Comparison of ENCODE assay signal across 34 cellular contexts in the genomic region with DNA sequence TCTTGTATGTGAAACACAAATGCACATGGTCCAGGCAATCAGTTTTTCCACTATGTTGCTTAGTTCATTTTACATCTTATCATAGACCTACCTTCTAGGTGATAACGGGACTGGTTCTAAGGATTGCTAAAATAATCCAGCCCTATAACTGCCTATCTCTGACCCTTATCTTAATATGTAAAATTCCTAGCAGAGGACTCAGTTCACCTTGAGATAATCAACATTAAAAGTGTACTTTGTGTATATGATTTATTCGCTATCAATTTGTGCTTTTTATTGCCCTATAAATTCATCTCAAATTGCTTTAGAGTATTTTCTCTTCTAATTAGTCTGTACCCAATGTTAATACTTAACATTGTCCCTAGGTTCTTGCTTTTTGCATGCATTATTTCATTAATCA.
DNase-seq lines count a peak whose midpoint lies in the region; ATAC-seq, FAIRE-seq and TF ChIP-seq lines count a peak whose summit lies in the region.
"Had no signal": no experiment of that assay in that cellular context is flagged by ENCODE, and none has a peak within 500 bp of the region (broad histone marks: within the 10 kb centered on the region; RNA-seq: fewer than 3 reads in every experiment).

No MANE protein-coding gene starts in this region.

- ATAC-seq in gastroesophageal sphincter (peak; percentile 5), HG02759 (IDR thresholded peaks at IDR 0.05; ENCODE audit: unreplicated experiment) (no peak)
- ATAC-seq: A549; CD8-positive, alpha-beta T cell had no signal

- no peaks in the 10 kb centered on the region for H3K36me3 ChIP-seq in breast epithelium
- no peaks in the 10 kb centered on the region for H3K36me3 ChIP-seq in gastroesophageal sphincter
- no peaks in the 10 kb centered on the region for H3K36me3 ChIP-seq in small intestine (ENCODE audit: control insufficient read depth in 2 of 2, insufficient read depth in 2 of 2, low read length in 2 of 2)
- H3K36me3 ChIP-seq: BE2C; BLaER1; BLaER1 treated with 17β-estradiol and CSF1 and Interleukin-3, amounts not matched to agents 10 nM and 100 nM had no signal

- DNase-seq in MCF 10A (ENCODE audit: unreplicated experiment) = no peak
- no peak for DNase-seq in breast epithelium (ENCODE audit: low spot score in 2 of 2)
- peak; percentile 92 for DNase-seq in small intestine
- DNase-seq in iPS-NIHi7 (ENCODE audit: extremely low spot score) = no peak
- DNase-seq: 8988T; ACHN; AML-193; BE2C; C1 segment of cervical spinal cord; Caco-2; Calu3; CD4-positive, alpha-beta memory T cell; CD4-positive, alpha-beta T cell; CD4-positive, CD25-positive, alpha-beta regulatory T cell; CD8-positive, alpha-beta memory T cell; CD8-positive, alpha-beta T cell; COR-L47; DMS153; DMS53; DMS79; DMS79 treated with DMSO at 0.1 percent for 48 hours; DND-41; EL had no signal

- TF ChIP-seq EP300 in gastroesophageal sphincter (IDR thresholded peaks at IDR 0.05) = no peak

- FAIRE-seq in small intestine (lab: Jason Lieb, UNC) = peak; percentile 87
- FAIRE-seq: A204.1, A549, D721Med had no signal

- H3K27ac ChIP-seq in breast epithelium (no peak overlapping the region), gastroesophageal sphincter (no peak overlapping the region), small intestine (ENCODE audit: low read depth in 1 of 2, low read length in 1 of 2) (no peak overlapping the region)
- H3K27ac ChIP-seq: 22Rv1; A549; BLaER1; BLaER1 treated with 17β-estradiol and CSF1 and Interleukin-3, amounts not matched to agents 10 nM and 100 nM; C4-2B had no signal

- no TSS peak for BruUV-seq in MCF 10A (replicated peaks; lab: Mats Ljungman, UMichigan)

- no peak overlapping the region for H3K27ac Mint-ChIP-seq in MCF 10A (ENCODE audit: low read depth, unreplicated experiment)
- H3K27ac Mint-ChIP-seq: B cell; CD14-positive monocyte; CD4-positive, alpha-beta memory T cell; CD4-positive, alpha-beta T cell; CD4-positive, CD25-positive, alpha-beta regulatory T cell; CD8-positive, alpha-beta memory T cell; CD8-positive, alpha-beta T cell had no signal

- peak overlapping the region; percentile 0 for H3K4me3 Mint-ChIP-seq in MCF 10A (ENCODE audit: unreplicated experiment)
- H3K4me3 Mint-ChIP-seq: B cell; CD14-positive monocyte; CD4-positive, alpha-beta memory T cell; CD4-positive, alpha-beta T cell; CD4-positive, CD25-positive, alpha-beta regulatory T cell; CD8-positive, alpha-beta memory T cell; CD8-positive, alpha-beta T cell had no signal

- H3K4me3 ChIP-seq in breast epithelium (no peak overlapping the region), gastroesophageal sphincter (no peak overlapping the region), small intestine (ENCODE audit: low read depth in 1 of 2, low read length in 2 of 2) (no peak overlapping the region)
- H3K4me3 ChIP-seq: A549; BLaER1; BLaER1 treated with 17β-estradiol and CSF1 and Interleukin-3, amounts not matched to agents 10 nM and 100 nM had no signal

- no peaks in the 10 kb centered on the region for H3K36me3 Mint-ChIP-seq in MCF 10A (ENCODE audit: insufficient read depth, unreplicated experiment)
- H3K36me3 Mint-ChIP-seq: CD14-positive monocyte; CD4-positive, alpha-beta memory T cell; CD4-positive, CD25-positive, alpha-beta regulatory T cell; CD8-positive, alpha-beta memory T cell; CD8-positive, alpha-beta T cell had no signal

- CTCF ChIA-PET in MCF 10A (lab: Yijun Ruan, JAX) = no interaction called here

- TF ChIP-seq CTCF in MCF 10A (IDR thresholded peaks at IDR 0.05; ENCODE audit: unreplicated experiment) = no peak
- no peak for TF ChIP-seq CTCF in breast epithelium (IDR thresholded peaks at IDR 0.05)
- TF ChIP-seq CTCF in gastroesophageal sphincter (IDR thresholded peaks at IDR 0.05) = no peak

- H3K4me1 ChIP-seq in breast epithelium = no peaks in the 10 kb centered on the region
- H3K4me1 ChIP-seq in gastroesophageal sphincter = no peaks in the 10 kb centered on the region
- H3K4me1 ChIP-seq in small intestine (ENCODE audit: control insufficient read depth in 2 of 2, insufficient read depth in 1 of 2, low read depth in 1 of 2, low read length in 1 of 2) = no peaks in the 10 kb centered on the region
- H3K4me1 ChIP-seq: A549; BE2C; BLaER1; BLaER1 treated with 17β-estradiol and CSF1 and Interleukin-3, amounts not matched to agents 10 nM and 100 nM; Caco-2 had no signal

- H3K9me3 Mint-ChIP-seq in MCF 10A (ENCODE audit: unreplicated experiment) = peaks cover 10% of the 10 kb centered on the region

- TF ChIP-seq POLR2A in breast epithelium (IDR thresholded peaks at IDR 0.05) (no peak), gastroesophageal sphincter (IDR thresholded peaks at IDR 0.05) (no peak)

- no peaks in the 10 kb centered on the region for H3K27me3 Mint-ChIP-seq in MCF 10A (ENCODE audit: insufficient read depth, unreplicated experiment)
- H3K27me3 Mint-ChIP-seq: B cell; CD4-positive, alpha-beta memory T cell; CD4-positive, alpha-beta T cell; CD4-positive, CD25-positive, alpha-beta regulatory T cell; CD8-positive, alpha-beta memory T cell had no signal

- H3K4me1 Mint-ChIP-seq in MCF 10A (ENCODE audit: insufficient read depth, unreplicated experiment) = no peaks in the 10 kb centered on the region
- H3K4me1 Mint-ChIP-seq: B cell; CD14-positive monocyte; CD4-positive, alpha-beta memory T cell; CD4-positive, CD25-positive, alpha-beta regulatory T cell; CD8-positive, alpha-beta memory T cell had no signal

- H3K27me3 ChIP-seq in breast epithelium (no peaks in the 10 kb centered on the region), gastroesophageal sphincter (no peaks in the 10 kb centered on the region), small intestine (ENCODE audit: control insufficient read depth in 2 of 2, insufficient read depth in 2 of 2, low read length in 2 of 2) (no peaks in the 10 kb centered on the region)
- H3K27me3 ChIP-seq: BE2C; BLaER1; BLaER1 treated with 17β-estradiol and CSF1 and Interleukin-3, amounts not matched to agents 10 nM and 100 nM had no signal

- POLR2A ChIA-PET in MCF 10A (lab: Yijun Ruan, JAX) = interaction anchor here (0.6 kb wide), 1 partner anchor 330 kb away, joined by 3 read pairs; no protein-coding TSS in a partner anchor

- H3K9me3 ChIP-seq in breast epithelium = peaks cover 0 to 12% of the 10 kb centered on the region in 2 donors
- H3K9me3 ChIP-seq in gastroesophageal sphincter = peaks cover 0 to 12% (median 0%) of the 10 kb centered on the region in 3 donors
- H3K9me3 ChIP-seq in small intestine (ENCODE audit: control insufficient read depth, low read depth) = no peaks in the 10 kb centered on the region
- H3K9me3 ChIP-seq: A549, BE2C, BLaER1, Caco-2 had no signal

- WGBS in gastroesophageal sphincter (ENCODE audit: low coverage in 1 of 2), 2 donors = 90 to 93% methylated on average over 2 of the region's 2 CpGs
- WGBS in small intestine, 3 donors = 12 to 57% (median 41%) methylated on average over 2 of the region's 2 CpGs

- intact Hi-C loops in MCF 10A (cut with micrococcal nuclease) (no loop called here), breast epithelium (cut with DNase I; ENCODE audit: low total_unique reads) (no loop called here)
